Comparison of ENCODE assay signal across 1 cellular context in genomic region chr9:86443992-86444391, GRCh38.
TF ChIP-seq lines count a peak whose summit lies in the region.

No MANE protein-coding gene starts in this region.

TF ChIP-seq in H1, 55 proteins besides CTCF, POLR2A, EP300 and RAD21 (continued from another document):
- TF ChIP-seq E2F6 (IDR thresholded peaks at IDR 0.05) (no peak), RFX5 (IDR thresholded peaks at IDR 0.05; ENCODE audit: borderline replicate concordance, low read depth, low read length) (no peak), MAFK (IDR thresholded peaks at IDR 0.05; ENCODE audit: low read depth, low read length) (no peak), GABPA (IDR thresholded peaks at IDR 0.05; ENCODE audit: borderline replicate concordance, insufficient read depth, low read length) (no peak)
TF ChIP-seq in H1: peak in this region for 0.
